Comparison of ENCODE assay signal across 13 cellular contexts in genomic region chr2:227774011-227774624, GRCh38. TPM values are rescaled to one million over a fixed set of nuclear protein-coding genes. Genes with fewer than 3 reads are reported as not detected.
A peak's percentile ranks its signal among the peaks of the same experiment; 100 is the strongest.
DNase-seq lines count a peak whose midpoint lies in the region; ATAC-seq, FAIRE-seq and TF ChIP-seq lines count a peak whose summit lies in the region.
"Had no signal": no experiment of that assay in that cellular context is flagged by ENCODE, and none has a peak within 500 bp of the region (broad histone marks: within the 10 kb centered on the region; RNA-seq: fewer than 3 reads in every experiment).

No MANE protein-coding gene starts in this region.

- peaks cover 12% of the 10 kb centered on the region for H3K4me1 Mint-ChIP-seq in activated T-cell treated with anti-CD3 and anti-CD28 coated beads, Interleukin-2, amount 50 U/mL, for 72 hours (ENCODE audit: low read depth)
- peaks cover 18% of the 10 kb centered on the region for H3K4me1 Mint-ChIP-seq in activated T-cell treated with anti-CD3 and anti-CD28 coated beads, Interleukin-2, amount 50 U/mL, for 4 hours (ENCODE audit: low read depth)
- peaks cover 37% of the 10 kb centered on the region for H3K4me1 Mint-ChIP-seq in stimulated activated naive CD8-positive, alpha-beta T cell treated with anti-CD3 and anti-CD28 coated beads, Interleukin-15, amount 100 ng/mL, for 72 hours

- no peak overlapping the region for H2AK5ac ChIP-seq in H1 (ENCODE audit: low read depth, low read length)

- peak; percentile 49 for TF ChIP-seq RAD21 in Ishikawa (IDR thresholded peaks at IDR 0.05; ENCODE audit: low read depth)
- peak; percentile 50 to 56 for TF ChIP-seq RAD21 in H1 (IDR thresholded peaks at IDR 0.05 in 1 of 2, conservative IDR thresholded peaks at IDR 0.05 in 1 of 2; ENCODE audit: low read depth in 2 of 2, low read length in 2 of 2)

- no peaks in the 10 kb centered on the region for H3K79me1 ChIP-seq in H1 (ENCODE audit: low read depth, low read length)

- H3K9me3 ChIP-seq in H1 (ENCODE audit: insufficient read depth in 2 of 2, low read depth in 1 of 2, low read length in 1 of 2) (no peaks in the 10 kb centered on the region), PC-9 (ENCODE audit: insufficient read depth, low read depth) (no peaks in the 10 kb centered on the region), gastrocnemius medialis (no peaks in the 10 kb centered on the region)
- H3K9me3 ChIP-seq: testis had no signal

- peak in 1 of 2 donors; percentile 15 for DNase-seq in activated T-cell treated with anti-CD3 and anti-CD28 coated beads, Interleukin-2, amount 50 U/mL, for 72 hours
- DNase-seq in activated T-cell treated with anti-CD3 and anti-CD28 coated beads, Interleukin-2, amount 50 U/mL, for 4 hours, result no peak
- DNase-seq in H1 (ENCODE audit: low read depth in 1 of 2, low spot score in 2 of 2) (peak in 1 of 2 experiments; percentile 49), PC-9 (no peak), gastrocnemius medialis (no peak)
- DNase-seq in stimulated activated naive CD8-positive, alpha-beta T cell treated with anti-CD3 and anti-CD28 coated beads, Interleukin-15, amount 100 ng/mL, for 72 hours, result peak in 1 of 2 donors; percentile 12
- no peak for DNase-seq in effector CD4-positive, alpha-beta T cell
- DNase-seq: activated CD8-positive, alpha-beta memory T cell treated with anti-CD3 and anti-CD28 coated beads for 24 hours; testis had no signal

- WGBS in H1 (ENCODE audit: extremely low coverage in 1 of 2, insufficient coverage in 1 of 2, insufficient read length in 1 of 2, insufficient replicate concordance in 2 of 2, low coverage in 1 of 2, low lambda C conversion rate in 2 of 2, missing lambda C conversion rate in 1 of 2), 2 experiments, result 60% methylated on average over 15 of the region's 15 CpGs; no CpG with 5 or more reads in 1 of the 2 experiments

- TF ChIP-seq EP300 in Ishikawa (IDR thresholded peaks at IDR 0.05; ENCODE audit: borderline replicate concordance) (no peak), H1 (IDR thresholded peaks at IDR 0.05; ENCODE audit: borderline replicate concordance in 1 of 2, low read depth in 2 of 2, low read length in 2 of 2) (no peak)

- H3K14ac ChIP-seq in H1 (ENCODE audit: insufficient read length), result no peak overlapping the region

- H3K79me2 ChIP-seq in H1 (ENCODE audit: control insufficient read depth in 1 of 2, insufficient read depth in 2 of 2, low read length in 2 of 2), result no peaks in the 10 kb centered on the region
- no peaks in the 10 kb centered on the region for H3K79me2 ChIP-seq in PC-9 (ENCODE audit: low read depth)

- no peak overlapping the region for H2BK120ac ChIP-seq in H1 (replicated peaks; ENCODE audit: low read depth, low read length)

- in situ Hi-C loops in gastrocnemius medialis (cut with MboI; ENCODE audit: low sequenced_read_pairs in 4 of 4), result loop anchor here in 3 of 4 donors (5.0 to 25.0 kb wide), 3 partner anchors 287 to 312 kb away; partner anchors contain the start of gene AGFG1 (in 1 of the 3)

- H4K20me1 ChIP-seq in H1 (replicated peaks in 1 of 2; ENCODE audit: control insufficient read depth in 1 of 2, insufficient read depth in 2 of 2, low read length in 2 of 2), result no peaks in the 10 kb centered on the region
- no peaks in the 10 kb centered on the region for H4K20me1 ChIP-seq in PC-9 (ENCODE audit: insufficient read depth)

- H3K36me3 Mint-ChIP-seq in activated T-cell treated with anti-CD3 and anti-CD28 coated beads, Interleukin-2, amount 50 U/mL, for 72 hours (ENCODE audit: insufficient read depth in 2 of 2), result no peaks in the 10 kb centered on the region
- no peaks in the 10 kb centered on the region for H3K36me3 Mint-ChIP-seq in activated T-cell treated with anti-CD3 and anti-CD28 coated beads, Interleukin-2, amount 50 U/mL, for 4 hours (ENCODE audit: insufficient read depth)

- H3K4me1 ChIP-seq in H1 (replicated peaks in 1 of 4; ENCODE audit: control insufficient read depth in 3 of 4, insufficient read depth in 4 of 4, low read length in 3 of 4), result peaks cover 1 to 8% (median 3%) of the 10 kb centered on the region in 4 experiments; a peak in 3 of 7 replicates
- H3K4me1 ChIP-seq in PC-9 (replicated peaks; ENCODE audit: insufficient read depth), result no peaks in the 10 kb centered on the region
- no peaks in the 10 kb centered on the region for H3K4me1 ChIP-seq in gastrocnemius medialis
- H3K4me1 ChIP-seq: testis had no signal

- no peak overlapping the region for H3K4ac ChIP-seq in H1 (replicated peaks; ENCODE audit: insufficient read length, low read depth, low read length)

- H2BK15ac ChIP-seq in H1 (ENCODE audit: low read length), result no peak overlapping the region

- no peak overlapping the region for H3K56ac ChIP-seq in H1 (replicated peaks; ENCODE audit: insufficient read length, low read depth, low read length)

- no peaks in the 10 kb centered on the region for H3K36me3 ChIP-seq in H1 (ENCODE audit: control insufficient read depth in 2 of 4, insufficient read depth in 4 of 4, low read length in 3 of 4)
- no peaks in the 10 kb centered on the region for H3K36me3 ChIP-seq in PC-9 (ENCODE audit: low read depth)
- no peaks in the 10 kb centered on the region for H3K36me3 ChIP-seq in gastrocnemius medialis

- H2AFZ ChIP-seq in H1 (ENCODE audit: low read length), result no peak overlapping the region
- no peak overlapping the region for H2AFZ ChIP-seq in PC-9

- CTCF ChIA-PET in H1 (lab: Charles Lee; ENCODE audit: partially characterized antibody) (interaction anchor here (0.6 to 3.5 kb wide), 37 partner anchors 9 to 1820 kb away, joined by 3 to 38 read pairs (median 4); partner anchors contain the start of genes AGFG1, DAW1 and SCYGR3), PC-9 (lab: Charles Lee) (interaction anchor here (0.6 kb wide), 1 partner anchor 1533 kb away, joined by 4 read pairs; no protein-coding TSS in a partner anchor)

- H2BK12ac ChIP-seq in H1 (ENCODE audit: low read depth, low read length), result no peak overlapping the region

- H3K4me2 ChIP-seq in H1 (ENCODE audit: insufficient read depth in 1 of 2, low read depth in 2 of 2, low read length in 2 of 2), result no peak overlapping the region; a peak in 1 of 4 replicates
- H3K4me2 ChIP-seq in PC-9, result no peak overlapping the region

- no peak overlapping the region for H2BK20ac ChIP-seq in H1 (ENCODE audit: low read length)

- no peaks in the 10 kb centered on the region for H3K9me2 ChIP-seq in PC-9 (ENCODE audit: insufficient read depth)

- H3K4me3 ChIP-seq in H1 (ENCODE audit: extremely low read depth in 1 of 4, insufficient read depth in 2 of 4, low read depth in 3 of 4, low read length in 4 of 4) (no peak overlapping the region), PC-9 (no peak overlapping the region), gastrocnemius medialis (no peak overlapping the region)
- H3K4me3 ChIP-seq: coronary artery, testis had no signal

- TF ChIP-seq POLR2A in H1 (IDR thresholded peaks at IDR 0.05; ENCODE audit: control extremely low read depth in 1 of 2, low read depth in 2 of 2, low read length in 2 of 2) (no peak), gastrocnemius medialis (IDR thresholded peaks at IDR 0.05) (no peak)

- no peaks in the 10 kb centered on the region for H3K9me3 Mint-ChIP-seq in activated T-cell treated with anti-CD3 and anti-CD28 coated beads, Interleukin-2, amount 50 U/mL, for 72 hours
- H3K9me3 Mint-ChIP-seq in activated T-cell treated with anti-CD3 and anti-CD28 coated beads, Interleukin-2, amount 50 U/mL, for 4 hours, result no peaks in the 10 kb centered on the region
- no peaks in the 10 kb centered on the region for H3K9me3 Mint-ChIP-seq in stimulated activated naive CD8-positive, alpha-beta T cell treated with anti-CD3 and anti-CD28 coated beads, Interleukin-15, amount 100 ng/mL, for 72 hours

- intact Hi-C loops in PC-9 (cut with micrococcal nuclease; ENCODE audit: unreplicated experiment) (no loop called here), gastrocnemius medialis (cut with DNase I; ENCODE audit: low total_unique reads) (no loop called here)

- H3K27ac ChIP-seq in H1 (ENCODE audit: low read depth, low read length), result no peak overlapping the region
- H3K27ac ChIP-seq in PC-9, result no peak overlapping the region
- no peak overlapping the region for H3K27ac ChIP-seq in gastrocnemius medialis
- H3K27ac ChIP-seq: coronary artery, testis had no signal

- H3K27me3 ChIP-seq in H1 (replicated peaks in 1 of 4; ENCODE audit: control insufficient read depth in 3 of 4, extremely low read depth in 1 of 4, insufficient read depth in 3 of 4, low read length in 3 of 4) (no peaks in the 10 kb centered on the region), PC-9 (ENCODE audit: insufficient read depth, low read depth) (no peaks in the 10 kb centered on the region), gastrocnemius medialis (no peaks in the 10 kb centered on the region)
- H3K27me3 ChIP-seq: testis had no signal

- ATAC-seq in activated T-cell treated with anti-CD3 and anti-CD28 coated beads, Interleukin-2, amount 50 U/mL, for 72 hours (replicated peaks in 1 of 2), result peak in 1 of 2 donors; percentile 53
- no peak for ATAC-seq in activated T-cell treated with anti-CD3 and anti-CD28 coated beads, Interleukin-2, amount 50 U/mL, for 4 hours
- ATAC-seq in stimulated activated naive CD8-positive, alpha-beta T cell treated with anti-CD3 and anti-CD28 coated beads, Interleukin-15, amount 100 ng/mL, for 72 hours, result peak; percentile 28
- ATAC-seq in gastrocnemius medialis, result no peak

- H3K18ac ChIP-seq in H1 (ENCODE audit: extremely low read depth, low read length), result no peak overlapping the region

- POLR2A ChIA-PET in H1 (lab: Charles Lee; ENCODE audit: partially characterized antibody), result interaction anchor here (0.9 kb wide), 1 partner anchor 17 kb away, joined by 3 read pairs; no protein-coding TSS in a partner anchor
- POLR2A ChIA-PET in PC-9 (lab: Charles Lee; ENCODE audit: unreplicated experiment), result no interaction called here

- H3K27me3 Mint-ChIP-seq in activated T-cell treated with anti-CD3 and anti-CD28 coated beads, Interleukin-2, amount 50 U/mL, for 72 hours (ENCODE audit: low read depth), result no peaks in the 10 kb centered on the region
- no peaks in the 10 kb centered on the region for H3K27me3 Mint-ChIP-seq in activated T-cell treated with anti-CD3 and anti-CD28 coated beads, Interleukin-2, amount 50 U/mL, for 4 hours (ENCODE audit: low read depth)
- H3K27me3 Mint-ChIP-seq in stimulated activated naive CD8-positive, alpha-beta T cell treated with anti-CD3 and anti-CD28 coated beads, Interleukin-15, amount 100 ng/mL, for 72 hours, result peaks cover 9% of the 10 kb centered on the region

- no peak overlapping the region for H2BK5ac ChIP-seq in H1 (ENCODE audit: low read depth, low read length)

- no peak overlapping the region for H3K9ac ChIP-seq in H1 (replicated peaks in 1 of 4; ENCODE audit: extremely low read depth in 1 of 4, low read depth in 3 of 4, low read length in 3 of 4)

- peak overlapping the region; percentile 91 for H3K27ac Mint-ChIP-seq in activated T-cell treated with anti-CD3 and anti-CD28 coated beads, Interleukin-2, amount 50 U/mL, for 72 hours
- peak overlapping the region in 1 of 2 donors; percentile 33 for H3K27ac Mint-ChIP-seq in stimulated activated naive CD8-positive, alpha-beta T cell treated with anti-CD3 and anti-CD28 coated beads, Interleukin-15, amount 100 ng/mL, for 72 hours

- TF ChIP-seq CTCF in H1 (IDR thresholded peaks at IDR 0.05; ENCODE audit: control extremely low read depth in 1 of 3, insufficient read depth in 1 of 3, low read depth in 1 of 3, low read length in 3 of 3) (peak; percentile 36 to 66 (median 56)), PC-9 (conservative IDR thresholded peaks at IDR 0.05) (no peak), gastrocnemius medialis (IDR thresholded peaks at IDR 0.05 in 4 of 5, conservative IDR thresholded peaks at IDR 0.05 in 1 of 5) (no peak)

- H3K23me2 ChIP-seq in H1 (ENCODE audit: low read depth, low read length), result no peaks in the 10 kb centered on the region; the same call in 1 of the 2 replicates

- H3K23ac ChIP-seq in H1 (ENCODE audit: insufficient read length), result no peak overlapping the region

- peak overlapping the region in 1 of 2 donors; percentile 84 for H3K4me3 Mint-ChIP-seq in activated T-cell treated with anti-CD3 and anti-CD28 coated beads, Interleukin-2, amount 50 U/mL, for 72 hours
- H3K4me3 Mint-ChIP-seq in activated T-cell treated with anti-CD3 and anti-CD28 coated beads, Interleukin-2, amount 50 U/mL, for 4 hours, result no peak overlapping the region
- no peak overlapping the region for H3K4me3 Mint-ChIP-seq in stimulated activated naive CD8-positive, alpha-beta T cell treated with anti-CD3 and anti-CD28 coated beads, Interleukin-15, amount 100 ng/mL, for 72 hours

- H3F3A ChIP-seq in PC-9 (ENCODE audit: insufficient read depth, low read depth), result no peaks in the 10 kb centered on the region

- no TSS peak for BruUV-seq in PC-9 (replicated peaks; lab: Mats Ljungman, UMichigan)

- no peak overlapping the region for H4K5ac ChIP-seq in H1 (ENCODE audit: insufficient read length, low read depth, low read length)

- no peak overlapping the region for H4K91ac ChIP-seq in H1 (replicated peaks; ENCODE audit: insufficient read length, low read length)

- peak; percentile 55 for FAIRE-seq in H1 (lab: Jason Lieb, UNC)
- FAIRE-seq: RCC 7860 had no signal

- H4K8ac ChIP-seq in H1 (ENCODE audit: extremely low read depth, insufficient read depth, low read length), result no peak overlapping the region

RNA-seq across cellular contexts. Expression of gene SCYGR8, which starts 28.4 kb away (rescaled TPM):
- total RNA-seq in activated T-cell treated with anti-CD3 and anti-CD28 coated beads, Interleukin-2, amount 50 U/mL, for 72 hours, result not detected
- total RNA-seq in activated T-cell treated with anti-CD3 and anti-CD28 coated beads, Interleukin-2, amount 50 U/mL, for 4 hours, result not detected
- total RNA-seq in H1 (2021; fragmentation: NEBNext Ultra II Directional; extraction: Animal tissue kit (Norgen Biotek cat#: 25700)), result not detected in 2 replicates
- not detected in 2 replicates for polyA plus RNA-seq in H1 (2011; rRNA removed)
- not detected for polyA plus RNA-seq in H1 (2011; cell fraction: cytosol; rRNA removed)
- not detected for polyA plus RNA-seq in H1 (2011; cell fraction: nucleus; rRNA removed)
- not detected in 4 replicates for polyA plus RNA-seq in H1 (2012, experiment 1 of 2)
- not detected for polyA plus RNA-seq in H1 (2012, experiment 2 of 2)
- not detected for polyA plus RNA-seq in H1 (2013, experiment 1 of 2)
- polyA plus RNA-seq in H1 (2013, experiment 2 of 2), result not detected
- polyA minus RNA-seq in H1 (2011; rRNA and poly(A)+ RNA removed), result not detected in 2 replicates
- not detected for polyA minus RNA-seq in H1 (2011; cell fraction: cytosol; rRNA and poly(A)+ RNA removed)
- not detected for polyA minus RNA-seq in H1 (2011; cell fraction: nucleus; rRNA and poly(A)+ RNA removed)
- not detected in 2 replicates for total RNA-seq in PC-9 (2021)
- not detected for total RNA-seq in gastrocnemius medialis
- total RNA-seq: skeletal muscle tissue, testis had no signal

RNA-seq across cellular contexts. Expression of gene CCL20, which starts 39.5 kb away (rescaled TPM):
- total RNA-seq in activated T-cell treated with anti-CD3 and anti-CD28 coated beads, Interleukin-2, amount 50 U/mL, for 72 hours, result 10 to 100 TPM in 1 of 2 donors, 1 to 10 TPM in 1; 1.4 to 21.9 TPM
- 100 to 1,000 TPM in 2 of 3 donors, 10 to 100 TPM in 1; 23.1 to 141 (median 105) TPM for total RNA-seq in activated T-cell treated with anti-CD3 and anti-CD28 coated beads, Interleukin-2, amount 50 U/mL, for 4 hours
- total RNA-seq in H1 (2021; fragmentation: NEBNext Ultra II Directional; extraction: Animal tissue kit (Norgen Biotek cat#: 25700)), result not detected in 2 replicates
- not detected in 2 replicates for polyA plus RNA-seq in H1 (2011; rRNA removed)
- not detected for polyA plus RNA-seq in H1 (2011; cell fraction: cytosol; rRNA removed)
- polyA plus RNA-seq in H1 (2011; cell fraction: nucleus; rRNA removed), result not detected
- polyA plus RNA-seq in H1 (2012, experiment 1 of 2), result not detected in 4 replicates
- not detected for polyA plus RNA-seq in H1 (2012, experiment 2 of 2)
- not detected for polyA plus RNA-seq in H1 (2013, experiment 1 of 2)
- polyA plus RNA-seq in H1 (2013, experiment 2 of 2), result not detected
- polyA minus RNA-seq in H1 (2011; rRNA and poly(A)+ RNA removed), result not detected in 2 replicates
- not detected for polyA minus RNA-seq in H1 (2011; cell fraction: cytosol; rRNA and poly(A)+ RNA removed)
- polyA minus RNA-seq in H1 (2011; cell fraction: nucleus; rRNA and poly(A)+ RNA removed), result not detected
- total RNA-seq in PC-9 (2021) (not detected in 2 replicates), gastrocnemius medialis (1 to 10 TPM in 1 of 4 donors, under 1 TPM in 1, not detected in 2; 0.40 to 1.5 TPM)
- total RNA-seq: skeletal muscle tissue had no signal

RNA-seq across cellular contexts. Expression of gene SCYGR7, which starts 46.0 kb away (rescaled TPM):
- total RNA-seq in activated T-cell treated with anti-CD3 and anti-CD28 coated beads, Interleukin-2, amount 50 U/mL, for 72 hours, result not detected
- total RNA-seq in activated T-cell treated with anti-CD3 and anti-CD28 coated beads, Interleukin-2, amount 50 U/mL, for 4 hours, result not detected
- total RNA-seq in H1 (2021; fragmentation: NEBNext Ultra II Directional; extraction: Animal tissue kit (Norgen Biotek cat#: 25700)), result not detected in 2 replicates
- polyA plus RNA-seq in H1 (2011; rRNA removed), result not detected in 2 replicates
- polyA plus RNA-seq in H1 (2011; cell fraction: cytosol; rRNA removed), result not detected
- not detected for polyA plus RNA-seq in H1 (2011; cell fraction: nucleus; rRNA removed)
- polyA plus RNA-seq in H1 (2012, experiment 1 of 2), result not detected in 4 replicates
- not detected for polyA plus RNA-seq in H1 (2012, experiment 2 of 2)
- not detected for polyA plus RNA-seq in H1 (2013, experiment 1 of 2)
- polyA plus RNA-seq in H1 (2013, experiment 2 of 2), result not detected
- not detected in 2 replicates for polyA minus RNA-seq in H1 (2011; rRNA and poly(A)+ RNA removed)
- polyA minus RNA-seq in H1 (2011; cell fraction: cytosol; rRNA and poly(A)+ RNA removed), result not detected
- polyA minus RNA-seq in H1 (2011; cell fraction: nucleus; rRNA and poly(A)+ RNA removed), result not detected
- total RNA-seq in PC-9 (2021) (not detected in 2 replicates), gastrocnemius medialis (not detected)
- total RNA-seq: skeletal muscle tissue, testis had no signal

RNA-seq across cellular contexts. Expression of gene SCYGR6, which starts 49.6 kb away (rescaled TPM):
- total RNA-seq in activated T-cell treated with anti-CD3 and anti-CD28 coated beads, Interleukin-2, amount 50 U/mL, for 72 hours, result not detected
- not detected for total RNA-seq in activated T-cell treated with anti-CD3 and anti-CD28 coated beads, Interleukin-2, amount 50 U/mL, for 4 hours
- not detected in 2 replicates for total RNA-seq in H1 (2021; fragmentation: NEBNext Ultra II Directional; extraction: Animal tissue kit (Norgen Biotek cat#: 25700))
- not detected in 2 replicates for polyA plus RNA-seq in H1 (2011; rRNA removed)
- not detected for polyA plus RNA-seq in H1 (2011; cell fraction: cytosol; rRNA removed)
- not detected for polyA plus RNA-seq in H1 (2011; cell fraction: nucleus; rRNA removed)
- not detected in 4 replicates for polyA plus RNA-seq in H1 (2012, experiment 1 of 2)
- polyA plus RNA-seq in H1 (2012, experiment 2 of 2), result not detected
- not detected for polyA plus RNA-seq in H1 (2013, experiment 1 of 2)
- not detected for polyA plus RNA-seq in H1 (2013, experiment 2 of 2)
- polyA minus RNA-seq in H1 (2011; rRNA and poly(A)+ RNA removed), result not detected in 2 replicates
- polyA minus RNA-seq in H1 (2011; cell fraction: cytosol; rRNA and poly(A)+ RNA removed), result not detected
- polyA minus RNA-seq in H1 (2011; cell fraction: nucleus; rRNA and poly(A)+ RNA removed), result not detected
- total RNA-seq in PC-9 (2021) (not detected in 2 replicates), gastrocnemius medialis (not detected)
- total RNA-seq: skeletal muscle tissue, testis had no signal

RNA-seq across cellular contexts. Expression of gene SLC19A3, which starts 56.3 kb away (rescaled TPM):
- total RNA-seq in activated T-cell treated with anti-CD3 and anti-CD28 coated beads, Interleukin-2, amount 50 U/mL, for 72 hours, result not detected
- total RNA-seq in activated T-cell treated with anti-CD3 and anti-CD28 coated beads, Interleukin-2, amount 50 U/mL, for 4 hours, result not detected
- 5.9 and 9.8 TPM in 2 replicates for total RNA-seq in H1 (2021; fragmentation: NEBNext Ultra II Directional; extraction: Animal tissue kit (Norgen Biotek cat#: 25700))
- 7.0 and 8.4 TPM in 2 replicates for polyA plus RNA-seq in H1 (2011; rRNA removed)
- polyA plus RNA-seq in H1 (2011; cell fraction: cytosol; rRNA removed), result 5.1 TPM
- 6.7 TPM for polyA plus RNA-seq in H1 (2011; cell fraction: nucleus; rRNA removed)
- 2.8 to 6.1 TPM (median 4.4 TPM) in 4 replicates for polyA plus RNA-seq in H1 (2012, experiment 1 of 2)
- 1.7 TPM for polyA plus RNA-seq in H1 (2012, experiment 2 of 2)
- 9.2 TPM for polyA plus RNA-seq in H1 (2013, experiment 1 of 2)
- 9.6 TPM for polyA plus RNA-seq in H1 (2013, experiment 2 of 2)
- polyA minus RNA-seq in H1 (2011; rRNA and poly(A)+ RNA removed), result 15.4 and 21.1 TPM in 2 replicates
- 5.9 TPM for polyA minus RNA-seq in H1 (2011; cell fraction: cytosol; rRNA and poly(A)+ RNA removed)
- polyA minus RNA-seq in H1 (2011; cell fraction: nucleus; rRNA and poly(A)+ RNA removed), result 14.9 TPM
- total RNA-seq in PC-9 (2021), result 4.3 and 4.5 TPM in 2 replicates
- total RNA-seq in gastrocnemius medialis, result under 1 TPM in 3 of 4 donors, not detected in 1; 0.20 to 0.82 (median 0.80) TPM

Comparison
In these comparisons a context has a peak if more than half of its experiments do, and no peak if none do; other contexts are left out.
1. CTCF ChIP-seq: peak in H1 (3 of 3); none in PC-9 (single experiment) and gastrocnemius medialis (0 of 5).